ENCODE assay signal across 1 cellular context in the genomic region with DNA sequence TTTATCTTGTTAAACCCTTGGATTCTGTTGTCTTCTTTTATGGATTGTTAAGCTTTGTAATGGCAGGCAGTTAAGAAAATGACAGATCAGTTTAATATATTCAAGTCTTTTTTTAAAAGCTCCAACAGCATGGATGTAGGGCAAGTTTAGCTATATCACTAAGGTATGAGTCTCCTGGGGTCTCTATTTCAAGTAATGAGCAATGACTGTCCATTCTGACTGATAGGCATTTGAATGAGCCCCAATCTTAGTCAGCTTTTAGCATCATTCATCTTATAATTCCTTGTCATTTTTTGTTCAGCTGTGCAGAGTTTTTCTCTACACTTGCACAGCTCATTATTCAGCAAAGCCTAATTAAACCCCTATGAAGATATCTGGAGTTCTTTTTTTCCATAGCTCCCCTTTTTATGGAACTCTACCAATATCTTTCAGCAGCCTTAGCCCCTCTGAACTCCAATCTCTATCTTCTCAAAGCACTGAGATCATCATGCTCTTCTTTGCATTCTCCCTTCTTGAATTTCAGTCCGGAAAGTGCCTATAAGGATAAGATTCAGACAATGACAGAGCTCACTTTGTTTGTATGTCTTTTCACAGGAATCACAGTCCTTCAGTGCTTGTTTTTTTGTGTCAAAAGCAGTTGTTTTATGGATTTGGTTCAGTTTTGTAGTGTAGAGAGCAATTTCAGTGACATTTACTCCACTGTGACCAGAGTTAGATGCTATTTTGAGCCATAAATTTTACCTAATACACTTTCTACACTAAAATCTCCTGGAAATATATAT.
TF ChIP-seq lines count a peak whose summit lies in the region.

No MANE protein-coding gene starts in this region.

TF ChIP-seq in H1, 55 proteins besides CTCF, POLR2A, EP300 and RAD21 (continued from another document):
- TF ChIP-seq EZH2 (IDR thresholded peaks at IDR 0.05; ENCODE audit: low read depth, low read length, severe bottlenecking) (no peak), RNF2 (IDR thresholded peaks at IDR 0.05; ENCODE audit: borderline replicate concordance, low read depth, low read length, missing control alignments, poor library complexity, severe bottlenecking) (no peak), TBP (IDR thresholded peaks at IDR 0.05; ENCODE audit: low read depth, low read length) (no peak)
- TF ChIP-seq, protein P1, sequence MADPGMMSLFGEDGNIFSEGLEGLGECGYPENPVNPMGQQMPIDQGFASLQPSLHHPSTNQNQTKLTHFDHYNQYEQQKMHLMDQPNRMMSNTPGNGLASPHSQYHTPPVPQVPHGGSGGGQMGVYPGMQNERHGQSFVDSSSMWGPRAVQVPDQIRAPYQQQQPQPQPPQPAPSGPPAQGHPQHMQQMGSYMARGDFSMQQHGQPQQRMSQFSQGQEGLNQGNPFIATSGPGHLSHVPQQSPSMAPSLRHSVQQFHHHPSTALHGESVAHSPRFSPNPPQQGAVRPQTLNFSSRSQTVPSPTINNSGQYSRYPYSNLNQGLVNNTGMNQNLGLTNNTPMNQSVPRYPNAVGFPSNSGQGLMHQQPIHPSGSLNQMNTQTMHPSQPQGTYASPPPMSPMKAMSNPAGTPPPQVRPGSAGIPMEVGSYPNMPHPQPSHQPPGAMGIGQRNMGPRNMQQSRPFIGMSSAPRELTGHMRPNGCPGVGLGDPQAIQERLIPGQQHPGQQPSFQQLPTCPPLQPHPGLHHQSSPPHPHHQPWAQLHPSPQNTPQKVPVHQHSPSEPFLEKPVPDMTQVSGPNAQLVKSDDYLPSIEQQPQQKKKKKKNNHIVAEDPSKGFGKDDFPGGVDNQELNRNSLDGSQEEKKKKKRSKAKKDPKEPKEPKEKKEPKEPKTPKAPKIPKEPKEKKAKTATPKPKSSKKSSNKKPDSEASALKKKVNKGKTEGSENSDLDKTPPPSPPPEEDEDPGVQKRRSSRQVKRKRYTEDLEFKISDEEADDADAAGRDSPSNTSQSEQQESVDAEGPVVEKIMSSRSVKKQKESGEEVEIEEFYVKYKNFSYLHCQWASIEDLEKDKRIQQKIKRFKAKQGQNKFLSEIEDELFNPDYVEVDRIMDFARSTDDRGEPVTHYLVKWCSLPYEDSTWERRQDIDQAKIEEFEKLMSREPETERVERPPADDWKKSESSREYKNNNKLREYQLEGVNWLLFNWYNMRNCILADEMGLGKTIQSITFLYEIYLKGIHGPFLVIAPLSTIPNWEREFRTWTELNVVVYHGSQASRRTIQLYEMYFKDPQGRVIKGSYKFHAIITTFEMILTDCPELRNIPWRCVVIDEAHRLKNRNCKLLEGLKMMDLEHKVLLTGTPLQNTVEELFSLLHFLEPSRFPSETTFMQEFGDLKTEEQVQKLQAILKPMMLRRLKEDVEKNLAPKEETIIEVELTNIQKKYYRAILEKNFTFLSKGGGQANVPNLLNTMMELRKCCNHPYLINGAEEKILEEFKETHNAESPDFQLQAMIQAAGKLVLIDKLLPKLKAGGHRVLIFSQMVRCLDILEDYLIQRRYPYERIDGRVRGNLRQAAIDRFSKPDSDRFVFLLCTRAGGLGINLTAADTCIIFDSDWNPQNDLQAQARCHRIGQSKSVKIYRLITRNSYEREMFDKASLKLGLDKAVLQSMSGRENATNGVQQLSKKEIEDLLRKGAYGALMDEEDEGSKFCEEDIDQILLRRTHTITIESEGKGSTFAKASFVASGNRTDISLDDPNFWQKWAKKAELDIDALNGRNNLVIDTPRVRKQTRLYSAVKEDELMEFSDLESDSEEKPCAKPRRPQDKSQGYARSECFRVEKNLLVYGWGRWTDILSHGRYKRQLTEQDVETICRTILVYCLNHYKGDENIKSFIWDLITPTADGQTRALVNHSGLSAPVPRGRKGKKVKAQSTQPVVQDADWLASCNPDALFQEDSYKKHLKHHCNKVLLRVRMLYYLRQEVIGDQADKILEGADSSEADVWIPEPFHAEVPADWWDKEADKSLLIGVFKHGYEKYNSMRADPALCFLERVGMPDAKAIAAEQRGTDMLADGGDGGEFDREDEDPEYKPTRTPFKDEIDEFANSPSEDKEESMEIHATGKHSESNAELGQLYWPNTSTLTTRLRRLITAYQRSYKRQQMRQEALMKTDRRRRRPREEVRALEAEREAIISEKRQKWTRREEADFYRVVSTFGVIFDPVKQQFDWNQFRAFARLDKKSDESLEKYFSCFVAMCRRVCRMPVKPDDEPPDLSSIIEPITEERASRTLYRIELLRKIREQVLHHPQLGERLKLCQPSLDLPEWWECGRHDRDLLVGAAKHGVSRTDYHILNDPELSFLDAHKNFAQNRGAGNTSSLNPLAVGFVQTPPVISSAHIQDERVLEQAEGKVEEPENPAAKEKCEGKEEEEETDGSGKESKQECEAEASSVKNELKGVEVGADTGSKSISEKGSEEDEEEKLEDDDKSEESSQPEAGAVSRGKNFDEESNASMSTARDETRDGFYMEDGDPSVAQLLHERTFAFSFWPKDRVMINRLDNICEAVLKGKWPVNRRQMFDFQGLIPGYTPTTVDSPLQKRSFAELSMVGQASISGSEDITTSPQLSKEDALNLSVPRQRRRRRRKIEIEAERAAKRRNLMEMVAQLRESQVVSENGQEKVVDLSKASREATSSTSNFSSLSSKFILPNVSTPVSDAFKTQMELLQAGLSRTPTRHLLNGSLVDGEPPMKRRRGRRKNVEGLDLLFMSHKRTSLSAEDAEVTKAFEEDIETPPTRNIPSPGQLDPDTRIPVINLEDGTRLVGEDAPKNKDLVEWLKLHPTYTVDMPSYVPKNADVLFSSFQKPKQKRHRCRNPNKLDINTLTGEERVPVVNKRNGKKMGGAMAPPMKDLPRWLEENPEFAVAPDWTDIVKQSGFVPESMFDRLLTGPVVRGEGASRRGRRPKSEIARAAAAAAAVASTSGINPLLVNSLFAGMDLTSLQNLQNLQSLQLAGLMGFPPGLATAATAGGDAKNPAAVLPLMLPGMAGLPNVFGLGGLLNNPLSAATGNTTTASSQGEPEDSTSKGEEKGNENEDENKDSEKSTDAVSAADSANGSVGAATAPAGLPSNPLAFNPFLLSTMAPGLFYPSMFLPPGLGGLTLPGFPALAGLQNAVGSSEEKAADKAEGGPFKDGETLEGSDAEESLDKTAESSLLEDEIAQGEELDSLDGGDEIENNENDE (IDR thresholded peaks at IDR 0.05; ENCODE audit: insufficient replicate concordance, low read length), result no peak
